15 cellular contexts compared by ENCODE assay signal in the genomic region with DNA sequence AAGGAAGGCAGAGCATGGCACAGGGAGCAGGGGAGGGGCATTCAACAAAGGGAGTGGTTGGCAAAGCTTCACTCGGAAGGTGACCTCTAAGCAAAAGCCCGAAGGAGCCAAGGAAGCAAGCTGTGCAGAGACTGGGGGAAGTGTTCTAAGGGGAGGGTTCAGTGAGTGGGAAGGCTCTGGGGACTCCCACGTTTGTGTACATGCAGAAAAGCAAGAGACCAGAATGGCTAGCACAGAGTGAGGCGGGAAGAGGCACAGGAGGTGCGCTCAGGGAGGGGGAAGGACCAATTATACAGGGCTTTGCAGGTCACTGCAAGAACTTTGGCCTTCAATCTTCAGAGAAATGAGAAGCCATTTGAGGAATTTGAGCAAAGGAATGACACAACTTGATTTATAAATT. TPM values are rescaled to one million over a fixed set of nuclear protein-coding genes. Genes with fewer than 3 reads are reported as not detected.
DNase-seq lines count a peak whose midpoint lies in the region; ATAC-seq and TF ChIP-seq lines count a peak whose summit lies in the region.
"Had no signal": no experiment of that assay in that cellular context is flagged by ENCODE, and none has a peak within 500 bp of the region (broad histone marks: within the 10 kb centered on the region; RNA-seq: fewer than 3 reads in every experiment).

No MANE protein-coding gene starts in this region.

- H3K27ac ChIP-seq in CD4-positive, alpha-beta T cell (ENCODE audit: low read depth, low read length), result no peak overlapping the region
- H3K27ac ChIP-seq: heart right ventricle had no signal

- no peaks in the 10 kb centered on the region for H3K27me3 Mint-ChIP-seq in CD4-positive, alpha-beta T cell

- H3K36me3 ChIP-seq in mucosa of descending colon (ENCODE audit: low read depth), result no peaks in the 10 kb centered on the region

- no peaks in the 10 kb centered on the region for H3K9me3 ChIP-seq in mucosa of descending colon
- no peaks in the 10 kb centered on the region for H3K9me3 ChIP-seq in CD4-positive, alpha-beta T cell (ENCODE audit: control insufficient read depth, low read length)
- H3K9me3 ChIP-seq: Caco-2, heart right ventricle had no signal

- POLR2A ChIA-PET in CD4-positive, alpha-beta T cell (lab: Charles Lee), result no interaction called here

- H3K9me3 Mint-ChIP-seq in CD4-positive, alpha-beta T cell, result no peaks in the 10 kb centered on the region
- H3K9me3 Mint-ChIP-seq: neural crest cell had no signal

- no peaks in the 10 kb centered on the region for H3K27me3 ChIP-seq in CD4-positive, alpha-beta T cell (ENCODE audit: control insufficient read depth, insufficient read depth, low read length)
- H3K27me3 ChIP-seq: heart right ventricle had no signal

- H3K36me3 Mint-ChIP-seq in CD4-positive, alpha-beta T cell (ENCODE audit: low read depth), result no peaks in the 10 kb centered on the region

- CTCF ChIA-PET in CD4-positive, alpha-beta T cell (lab: Charles Lee), result no interaction called here

- intact Hi-C loops in mucosa of descending colon (cut with DNase I, micrococcal nuclease), result no loop called here
- intact Hi-C loops in CD4-positive, alpha-beta T cell (cut with DNase I, micrococcal nuclease), result no loop called here

- H3K4me3 ChIP-seq in mucosa of descending colon, result no peak overlapping the region
- H3K4me3 ChIP-seq: heart right ventricle, lung had no signal

- DNase-seq in Ammon's horn (ENCODE audit: low spot score) (peak; percentile 41), NCI-H226 (peak; percentile 86), mucosa of descending colon (peak in 2 of 3 donors; percentile 59 to 78), globus pallidus (ENCODE audit: low spot score) (no peak), OCI-M1 (lab: John Stamatoyannopoulos, UW) (no peak)
- no peak for DNase-seq in CD4-positive, alpha-beta T cell
- no peak for DNase-seq in stimulated activated CD4-positive, alpha-beta T cell treated with anti-CD3 and anti-CD28 coated beads, Interleukin-4, amount 100 ng/mL, for 1 hour
- DNase-seq: ACHN; activated naive CD4-positive, alpha-beta T cell treated with anti-CD3 and anti-CD28 coated beads, Interleukin-2, amount 50 U/mL, for 16 hours; heart right ventricle; NCI-H1092 had no signal

- ATAC-seq in esophagus mucosa (peak; percentile 33), mucosa of descending colon (peak; percentile 93)
- no peak for ATAC-seq in CD4-positive, alpha-beta T cell (ENCODE audit: poor library complexity)

- H3K4me1 ChIP-seq in mucosa of descending colon (ENCODE audit: low read depth), result peaks cover 40% of the 10 kb centered on the region

- H3K4me1 Mint-ChIP-seq in CD4-positive, alpha-beta T cell (ENCODE audit: low read depth), result peaks cover 10% of the 10 kb centered on the region

- no peak for TF ChIP-seq CTCF in mucosa of descending colon (IDR thresholded peaks at IDR 0.05)
- no peak for TF ChIP-seq CTCF in CD4-positive, alpha-beta T cell (IDR thresholded peaks at IDR 0.05)

- no peak overlapping the region for H3K4me3 Mint-ChIP-seq in CD4-positive, alpha-beta T cell
- H3K4me3 Mint-ChIP-seq: neural crest cell had no signal

- no peak overlapping the region for H3K27ac Mint-ChIP-seq in CD4-positive, alpha-beta T cell

RNA-seq across cellular contexts. Expression of a gene that starts 7.4 kb away (rescaled TPM):
- total RNA-seq in esophagus mucosa (40.1 TPM), mucosa of descending colon (100 to 1,000 TPM in 2 of 3 donors, 10 to 100 TPM in 1; 91.3 to 127 (median 109) TPM)
- 10 to 100 TPM; 38.4 to 43.4 TPM for total RNA-seq in CD4-positive, alpha-beta T cell

Comparison
In these comparisons a context has a peak if more than half of its experiments do, and no peak if none do; other contexts are left out.
1. DNase-seq: peak in Ammon's horn (single experiment), NCI-H226 (single experiment) and mucosa of descending colon (2 of 3); none in globus pallidus (single experiment), CD4-positive, alpha-beta T cell (0 of 10), stimulated activated CD4-positive, alpha-beta T cell treated with anti-CD3 and anti-CD28 coated beads, Interleukin-4, amount 100 ng/mL, for 1 hour (single experiment) and OCI-M1 (single experiment).